16 cellular contexts compared by ENCODE assay signal in genomic region chr9:22170990-22171663, GRCh38.
DNase-seq lines count a peak whose midpoint lies in the region; ATAC-seq and TF ChIP-seq lines count a peak whose summit lies in the region.
"Had no signal": no experiment of that assay in that cellular context is flagged by ENCODE, and none has a peak within 500 bp of the region (broad histone marks: within the 10 kb centered on the region; RNA-seq: fewer than 3 reads in every experiment).

No MANE protein-coding gene starts in this region.

- ATAC-seq in GM21367 (IDR thresholded peaks at IDR 0.05; ENCODE audit: unreplicated experiment) (peak; percentile 78), IMR-90 (ENCODE audit: low read depth) (no peak; the same call in 1 of the 2 replicates), HG03139 (IDR thresholded peaks at IDR 0.05; ENCODE audit: unreplicated experiment) (no peak), HG03439 (IDR thresholded peaks at IDR 0.05; ENCODE audit: unreplicated experiment) (no peak), Right ventricle myocardium superior (ENCODE audit: poor library complexity) (no peak)
- ATAC-seq: gastrocnemius medialis had no signal

- H2AK5ac ChIP-seq in IMR-90 (ENCODE audit: low read depth, low read length): no peak overlapping the region

- H3K9me1 ChIP-seq in IMR-90 (ENCODE audit: insufficient read depth, low read length): 0 out of 2 replicates have a peak, but pooled peaks cover 3% of the 10 kb centered on the region

- H2BK20ac ChIP-seq in IMR-90 (ENCODE audit: low read depth, low read length): no peak overlapping the region

- H2BK15ac ChIP-seq in IMR-90 (ENCODE audit: low read depth, low read length): no peak overlapping the region

- no peak overlapping the region for H4K91ac ChIP-seq in IMR-90 (ENCODE audit: insufficient read depth, low read depth, low read length)

- H3K56ac ChIP-seq in IMR-90 (ENCODE audit: extremely low read depth, insufficient read depth, low read length): no peak overlapping the region

- in situ Hi-C loops in IMR-90 (cut with MboI; ENCODE audit: low sequenced_read_pairs) (no loop called here), mammary epithelial cell (cut with MboI; ENCODE audit: low sequenced_read_pairs in 2 of 2) (no loop called here)

- H2AFZ ChIP-seq in IMR-90 (replicated peaks; ENCODE audit: low read length, poor library complexity) (no peak overlapping the region), mammary epithelial cell (ENCODE audit: low read depth, low read length) (peak overlapping the region; percentile 58)

- H3K4me2 ChIP-seq in IMR-90 (ENCODE audit: low read depth, low read length) (no peak overlapping the region), mammary epithelial cell (ENCODE audit: insufficient read depth, low read depth, low read length) (no peak overlapping the region)
- H3K4me2 ChIP-seq: KMS-11 had no signal

- no peak overlapping the region for H2AK9ac ChIP-seq in IMR-90 (replicated peaks; ENCODE audit: low read depth, low read length, poor library complexity)

- no peak overlapping the region for H3K9ac ChIP-seq in IMR-90 (ENCODE audit: low read depth, low read length)
- no peak overlapping the region for H3K9ac ChIP-seq in mammary epithelial cell (ENCODE audit: insufficient read depth, low read length)
- H3K9ac ChIP-seq: KMS-11 had no signal

- H3K27me3 ChIP-seq in IMR-90 (ENCODE audit: control insufficient read depth, insufficient read depth, low read length) (no peaks in the 10 kb centered on the region), mammary epithelial cell (ENCODE audit: insufficient read depth, low read length) (no peaks in the 10 kb centered on the region)
- H3K27me3 ChIP-seq: gastrocnemius medialis had no signal

- no peak overlapping the region for H2BK5ac ChIP-seq in IMR-90 (ENCODE audit: low read depth, low read length, poor library complexity, severe bottlenecking)

- H4K5ac ChIP-seq in IMR-90 (ENCODE audit: low read depth, low read length): no peak overlapping the region

- intact Hi-C loops in IMR-90 (cut with micrococcal nuclease): loop anchor here (5.0 kb wide), 1 partner anchor 36 kb away; no protein-coding TSS in a partner anchor
- intact Hi-C loops in mammary epithelial cell (cut with micrococcal nuclease): no loop called here
- intact Hi-C loops in Right ventricle myocardium superior (cut with DNase I): no loop called here

- no peak for TF ChIP-seq RAD21 in IMR-90 (IDR thresholded peaks at IDR 0.05; ENCODE audit: low read length)

- H3K4me3 ChIP-seq in IMR-90 (ENCODE audit: insufficient read depth, low read depth, low read length): no peak overlapping the region
- H3K4me3 ChIP-seq in mammary epithelial cell (replicated peaks in 1 of 3; ENCODE audit: insufficient read depth in 1 of 3, low read depth in 2 of 3, low read length in 3 of 3): no peak overlapping the region
- H3K4me3 ChIP-seq: gastrocnemius medialis had no signal

- CTCF ChIA-PET in IMR-90 (lab: Yijun Ruan, JAX): no interaction called here
- CTCF ChIA-PET in mammary epithelial cell (lab: Charles Lee; ENCODE audit: low non-redundant PET): no interaction called here
- CTCF ChIA-PET in HEK293T (lab: Yijun Ruan, JAX): no interaction called here

- H3K27ac ChIP-seq in IMR-90 (ENCODE audit: insufficient read depth, low read length): no peak overlapping the region
- peak overlapping the region; percentile 9 for H3K27ac ChIP-seq in mammary epithelial cell (ENCODE audit: insufficient read depth, low read depth, low read length)
- H3K27ac ChIP-seq: gastrocnemius medialis, KMS-11 had no signal

- H3K4me1 ChIP-seq in IMR-90 (ENCODE audit: control insufficient read depth, insufficient read depth, low read length): peaks cover 9% of the 10 kb centered on the region
- peaks cover 20% of the 10 kb centered on the region for H3K4me1 ChIP-seq in mammary epithelial cell (ENCODE audit: insufficient read depth, low read length)
- H3K4me1 ChIP-seq: gastrocnemius medialis had no signal

- no peak overlapping the region for H3K14ac ChIP-seq in IMR-90 (replicated peaks; ENCODE audit: low read depth, low read length)

- no peaks in the 10 kb centered on the region for H3K79me2 ChIP-seq in mammary epithelial cell (ENCODE audit: insufficient read depth, low read length)

- no CpG with 5 or more reads among the region's 2 CpGs for WGBS in IMR-90 (ENCODE audit: extremely low coverage in 2 of 2, insufficient read length in 1 of 2), 2 experiments
- WGBS in mammary epithelial cell (ENCODE audit: low coverage, missing lambda C conversion rate): 100% methylated on average over 2 of the region's 2 CpGs

- H3K18ac ChIP-seq in IMR-90 (ENCODE audit: low read depth, low read length): peak overlapping the region; percentile 24; the same call in 1 of the 2 replicates

- no peak for TF ChIP-seq POLR2A in IMR-90 (IDR thresholded peaks at IDR 0.05; ENCODE audit: low read depth, low read length)

- 0 out of 2 replicates have a peak overlapping the region, but pooled peaks have one; percentile 18 for H2BK120ac ChIP-seq in IMR-90 (ENCODE audit: low read depth, low read length)

- H3K36me3 ChIP-seq in IMR-90 (ENCODE audit: control insufficient read depth, insufficient read depth, low read length) (no peaks in the 10 kb centered on the region), mammary epithelial cell (ENCODE audit: insufficient read depth, low read length) (no peaks in the 10 kb centered on the region)
- H3K36me3 ChIP-seq: gastrocnemius medialis had no signal

- DNase-seq in CD1c-positive myeloid dendritic cell (ENCODE audit: extremely low spot score) (peak; percentile 64), IMR-90 (no peak), mammary epithelial cell (no peak), HEK293T (ENCODE audit: extremely low spot score) (no peak), Right ventricle myocardium superior (no peak)
- DNase-seq: activated CD4-positive, alpha-beta memory T cell treated with anti-CD3 and anti-CD28 coated beads for 36 hours; activated naive CD4-positive, alpha-beta T cell treated with anti-CD3 and anti-CD28 coated beads, Interleukin-2, amount 50 U/mL, for 16 hours; AML-193; gastrocnemius medialis; GDM1; NCI-H345; occipital lobe had no signal

- H3K4ac ChIP-seq in IMR-90 (ENCODE audit: low read depth, low read length): no peak overlapping the region

- POLR2A ChIA-PET in IMR-90 (lab: Charles Lee; ENCODE audit: unreplicated experiment): no interaction called here
- POLR2A ChIA-PET in HEK293T (lab: Yijun Ruan, JAX): no interaction called here

- no peak overlapping the region for H3K23ac ChIP-seq in IMR-90 (ENCODE audit: low read depth, low read length)

- H3K79me1 ChIP-seq in IMR-90 (ENCODE audit: low read depth in 1 of 2, low read length in 2 of 2): no peaks in the 10 kb centered on the region

- no peak overlapping the region for H4K8ac ChIP-seq in IMR-90 (ENCODE audit: low read depth in 2 of 2, low read length in 2 of 2)

- dilution Hi-C loops in IMR-90 (cut with HindIII; ENCODE audit: low sequenced_read_pairs, unreplicated experiment): no loop called here
- dilution Hi-C loops in mammary epithelial cell (cut with HindIII; ENCODE audit: low sequenced_read_pairs): no loop called here

- TF ChIP-seq CTCF in IMR-90 (conservative IDR thresholded peaks at IDR 0.05; ENCODE audit: low read depth, low read length) (no peak), mammary epithelial cell (conservative IDR thresholded peaks at IDR 0.05 in 1 of 2, IDR thresholded peaks at IDR 0.05 in 1 of 2; ENCODE audit: extremely low read depth in 1 of 2, insufficient read depth in 1 of 2, low read depth in 1 of 2, low read length in 2 of 2) (no peak)

- BruUV-seq in IMR-90 (replicated peaks; lab: Mats Ljungman, UMichigan): no TSS peak
- no TSS peak for BruUV-seq in mammary epithelial cell (replicated peaks; lab: Mats Ljungman, UMichigan)

- H3K9me3 ChIP-seq in IMR-90 (ENCODE audit: control insufficient read depth, insufficient read depth, low read length) (no peaks in the 10 kb centered on the region), mammary epithelial cell (replicated peaks; ENCODE audit: insufficient read depth, low read length) (no peaks in the 10 kb centered on the region)
- H3K9me3 ChIP-seq: gastrocnemius medialis had no signal

- H4K20me1 ChIP-seq in IMR-90 (ENCODE audit: insufficient read depth, low read length) (no peaks in the 10 kb centered on the region), mammary epithelial cell (ENCODE audit: insufficient read depth, low read length) (no peaks in the 10 kb centered on the region)

TF ChIP-seq in IMR-90, 13 proteins besides CTCF, POLR2A, EP300 and RAD21 (continues in another document):
- no peak for TF ChIP-seq RCOR1 (IDR thresholded peaks at IDR 0.05; ENCODE audit: insufficient replicate concordance, low read length)
- no peak for TF ChIP-seq MAZ (IDR thresholded peaks at IDR 0.05; ENCODE audit: borderline replicate concordance, low read depth, low read length)
- no peak for TF ChIP-seq ELK1 (IDR thresholded peaks at IDR 0.05; ENCODE audit: borderline replicate concordance, low read depth, low read length)
- TF ChIP-seq CEBPB (IDR thresholded peaks at IDR 0.05; ENCODE audit: low read depth, low read length): no peak
- TF ChIP-seq MAFK (IDR thresholded peaks at IDR 0.05; ENCODE audit: low read depth, low read length): no peak

TF ChIP-seq in HEK293T, 16 proteins besides CTCF, POLR2A, EP300 and RAD21:
- TF ChIP-seq SP1 (IDR thresholded peaks at IDR 0.05) (no peak), TARDBP (IDR thresholded peaks at IDR 0.05) (no peak), NFRKB (IDR thresholded peaks at IDR 0.05) (no peak), ELF4 (IDR thresholded peaks at IDR 0.05) (no peak), L3MBTL2 (conservative IDR thresholded peaks at IDR 0.05) (no peak), ARNT (IDR thresholded peaks at IDR 0.05) (no peak), ZNF384 (IDR thresholded peaks at IDR 0.05) (no peak), LEF1 (IDR thresholded peaks at IDR 0.05; ENCODE audit: borderline replicate concordance) (no peak), CTBP1 (IDR thresholded peaks at IDR 0.05; ENCODE audit: borderline replicate concordance) (no peak), FOXK2 (IDR thresholded peaks at IDR 0.05) (no peak), SUZ12 (IDR thresholded peaks at IDR 0.05) (no peak), BHLHE40 (IDR thresholded peaks at IDR 0.05; ENCODE audit: borderline replicate concordance) (no peak), PKNOX1 (IDR thresholded peaks at IDR 0.05) (no peak), HDGF (IDR thresholded peaks at IDR 0.05; ENCODE audit: borderline replicate concordance) (no peak)
